In the genomic region with DNA sequence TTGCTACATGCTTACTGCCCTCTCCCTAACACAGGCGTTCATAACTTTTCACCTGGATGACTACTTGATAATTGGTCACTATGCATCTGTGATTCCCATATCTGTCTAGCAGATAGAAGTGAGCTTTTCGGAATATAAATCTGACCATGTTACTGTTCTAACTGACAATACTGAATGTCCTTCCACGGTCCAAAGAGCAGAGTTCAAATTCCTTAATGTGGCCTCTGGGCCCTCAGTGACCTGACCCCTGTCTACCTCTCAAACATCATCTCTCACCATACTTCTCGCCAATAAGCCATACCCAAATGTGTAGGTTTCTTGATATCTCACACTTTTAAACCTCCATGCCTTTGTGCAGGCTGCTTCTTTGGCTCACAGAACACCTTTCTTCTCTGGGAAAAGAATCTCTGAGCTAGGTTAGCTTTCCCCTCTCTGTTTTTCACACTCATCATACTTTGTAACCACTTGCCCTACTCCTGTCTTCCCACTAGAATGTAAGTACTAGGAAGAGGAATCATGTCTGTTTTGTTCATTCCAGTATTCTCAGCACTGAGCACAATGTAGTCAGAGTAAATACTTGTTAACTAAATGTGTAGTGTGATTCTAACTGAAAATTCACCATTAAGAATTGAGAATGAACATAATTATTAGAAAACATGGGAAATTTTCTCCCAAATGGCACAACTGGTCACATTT, we compare ENCODE assay signal across 10 cellular contexts. TPM values are rescaled to one million over a fixed set of nuclear protein-coding genes. Genes with fewer than 3 reads are reported as not detected.
DNase-seq lines count a peak whose midpoint lies in the region; ATAC-seq and TF ChIP-seq lines count a peak whose summit lies in the region.
"Had no signal": no experiment of that assay in that cellular context is flagged by ENCODE, and none has a peak within 500 bp of the region (broad histone marks: within the 10 kb centered on the region; RNA-seq: fewer than 3 reads in every experiment).

No MANE protein-coding gene starts in this region.

- H3K27me3 Mint-ChIP-seq in HFFc6 (ENCODE audit: insufficient read depth) (no peaks in the 10 kb centered on the region; the same call in 1 of the 2 replicates), CD14-positive monocyte (ENCODE audit: low read depth in 3 of 3) (no peaks in the 10 kb centered on the region)
- H3K27me3 Mint-ChIP-seq: central memory CD8-positive, alpha-beta T cell had no signal

- H3K4me1 ChIP-seq in mesodermal cell (ENCODE audit: control insufficient read depth, insufficient read depth, low read length, poor library complexity, severe bottlenecking) (peaks cover 34% of the 10 kb centered on the region), HAP-1 (no peaks in the 10 kb centered on the region)

- H3K36me3 ChIP-seq in mesodermal cell (ENCODE audit: control insufficient read depth, insufficient read depth, low read length) (no peaks in the 10 kb centered on the region), HAP-1 (replicated peaks) (no peaks in the 10 kb centered on the region)
- H3K36me3 ChIP-seq: ovary had no signal

- WGBS in mesodermal cell (ENCODE audit: insufficient coverage in 2 of 2), 2 experiments, result 88 to 90% methylated on average over 3 to 4 of the region's 4 CpGs

- H3K9me3 ChIP-seq in mesodermal cell (ENCODE audit: control insufficient read depth, low read length) (no peaks in the 10 kb centered on the region), HAP-1 (no peaks in the 10 kb centered on the region)
- H3K9me3 ChIP-seq: ovary had no signal

- no peak for TF ChIP-seq CTCF in HFFc6 (IDR thresholded peaks at IDR 0.05)
- no peak for TF ChIP-seq CTCF in CD14-positive monocyte (IDR thresholded peaks at IDR 0.05)

- H3K4me3 Mint-ChIP-seq in HFFc6 (peak overlapping the region; percentile 26), CD14-positive monocyte (no peak overlapping the region)
- H3K4me3 Mint-ChIP-seq: central memory CD8-positive, alpha-beta T cell had no signal

- H3K9me3 Mint-ChIP-seq in HFFc6 (no peaks in the 10 kb centered on the region), CD14-positive monocyte (peaks cover 0 to 3% (median 0%) of the 10 kb centered on the region in 7 donors)
- H3K9me3 Mint-ChIP-seq: central memory CD8-positive, alpha-beta T cell had no signal

- H3K4me1 Mint-ChIP-seq in HFFc6 (ENCODE audit: low read depth) (peaks cover 69% of the 10 kb centered on the region), CD14-positive monocyte (peaks cover 15% of the 10 kb centered on the region)

- in situ Hi-C loops in HAP-1 (cut with MboI; ENCODE audit: low sequenced_read_pairs), result no loop called here

- DNase-seq in HFFc6 (no peak), CD14-positive monocyte (ENCODE audit: low spot score) (no peak), activated gamma-delta T cell (lab: John Stamatoyannopoulos, UW) (no peak), posterior vena cava (ENCODE audit: low spot score) (no peak), HAP-1 (ENCODE audit: low spot score in 2 of 2) (no peak)
- DNase-seq: ovary had no signal

- H3K4me3 ChIP-seq in mesodermal cell (ENCODE audit: extremely low read depth, insufficient read depth, low read length, poor library complexity, severe bottlenecking) (no peak overlapping the region), HAP-1 (no peak overlapping the region)
- H3K4me3 ChIP-seq: ovary had no signal

- H3K36me3 Mint-ChIP-seq in HFFc6 (ENCODE audit: low read depth), result peaks cover 4% of the 10 kb centered on the region; the same call in 1 of the 2 replicates
- peaks cover 0 to 4% of the 10 kb centered on the region in 2 donors for H3K36me3 Mint-ChIP-seq in CD14-positive monocyte

- H3K27ac Mint-ChIP-seq in HFFc6 (peak overlapping the region; percentile 91), CD14-positive monocyte (peak overlapping the region in 1 of 7 donors; percentile 46)

- H3K27ac ChIP-seq in mesodermal cell (ENCODE audit: low read depth, low read length, severe bottlenecking), result peak overlapping the region; percentile 94
- H3K27ac ChIP-seq: ovary had no signal

- ATAC-seq in GM19023 (IDR thresholded peaks at IDR 0.05; ENCODE audit: unreplicated experiment) (peak; percentile 25), HG03520 (IDR thresholded peaks at IDR 0.05; ENCODE audit: unreplicated experiment) (peak; percentile 22)

- no peaks in the 10 kb centered on the region for H3K27me3 ChIP-seq in HAP-1 (ENCODE audit: low read depth)
- H3K27me3 ChIP-seq: ovary had no signal

- intact Hi-C loops in CD14-positive monocyte (cut with micrococcal nuclease), result no loop called here
- intact Hi-C loops in posterior vena cava (cut with DNase I), result no loop called here

RNA-seq across cellular contexts. Expression of gene LRRC17, which starts 39.2 kb away (rescaled TPM):
- 10 to 100 TPM in 2 of 6 experiments, 1 to 10 TPM in 4; 4.2 to 48.2 (median 4.8) TPM for total RNA-seq in HFFc6 (2021; fragmentation: NEBNext Ultra II Directional; extraction: Animal tissue kit (Norgen Biotek cat#: 25700))
- 13.8 TPM for polyA plus RNA-seq in mesodermal cell (2013, experiment 1 of 2)
- polyA plus RNA-seq in mesodermal cell (2013, experiment 2 of 2), result 12.1 TPM
- not detected for polyA plus RNA-seq in CD14-positive monocyte
- 10 to 100 TPM in 1 of 2 donors, 1 to 10 TPM in 1; 1.4 to 11.1 TPM for total RNA-seq in posterior vena cava
